10 cellular contexts compared by ENCODE assay signal in genomic region chr15:77546050-77546501, GRCh38.
A peak's percentile ranks its signal among the peaks of the same experiment; 100 is the strongest.
DNase-seq lines count a peak whose midpoint lies in the region; ATAC-seq and TF ChIP-seq lines count a peak whose summit lies in the region.
"Had no signal": no experiment of that assay in that cellular context is flagged by ENCODE, and none has a peak within 500 bp of the region (broad histone marks: within the 10 kb centered on the region; RNA-seq: fewer than 3 reads in every experiment).

No MANE protein-coding gene starts in this region.

- intact Hi-C loops in body of pancreas (cut with DNase I), result loop anchor here (10.0 kb wide), 1 partner anchor 521 kb away; no protein-coding TSS in a partner anchor

- H3K36me3 ChIP-seq in GM23338 (ENCODE audit: insufficient read depth) (no peaks in the 10 kb centered on the region), body of pancreas (replicated peaks in 1 of 2; ENCODE audit: insufficient read depth in 1 of 2, low read depth in 2 of 2) (no peaks in the 10 kb centered on the region)

- peaks cover 15% of the 10 kb centered on the region; the same call in 1 of the 2 replicates for H3K4me1 ChIP-seq in GM23338 (ENCODE audit: insufficient read depth)
- peaks cover 18% of the 10 kb centered on the region for H3K4me1 ChIP-seq in body of pancreas

- H3K27me3 ChIP-seq in GM23338 (ENCODE audit: insufficient read depth), result no peaks in the 10 kb centered on the region
- H3K27me3 ChIP-seq in body of pancreas, result no peaks in the 10 kb centered on the region

- H3K4me3 ChIP-seq in GM23338 (no peak overlapping the region), fibroblast of villous mesenchyme (ENCODE audit: low read depth, low read length) (no peak overlapping the region), body of pancreas (no peak overlapping the region)

- TF ChIP-seq POLR2A in body of pancreas (IDR thresholded peaks at IDR 0.05), result no peak

- no peaks in the 10 kb centered on the region for H3K9me2 ChIP-seq in GM23338 (ENCODE audit: insufficient read depth)

- H3K9me3 ChIP-seq in body of pancreas, result no peaks in the 10 kb centered on the region

- H3K4me1 Mint-ChIP-seq in GM23338, result peaks cover 27% of the 10 kb centered on the region

- no peak overlapping the region for H3K27ac ChIP-seq in GM23338 (ENCODE audit: low read depth)
- no peak overlapping the region for H3K27ac ChIP-seq in body of pancreas
- H3K27ac ChIP-seq: HL-60 had no signal

- H3K4me2 ChIP-seq in GM23338, result no peak overlapping the region

- no peaks in the 10 kb centered on the region for H4K20me1 ChIP-seq in GM23338 (replicated peaks; ENCODE audit: insufficient read depth)

- no peak for ATAC-seq in GM23338
- no peak for ATAC-seq in activated CD4-positive, CD25-positive, alpha-beta regulatory T cell treated with anti-CD3 and anti-CD28 coated beads, Interleukin-2, amount 50 U/mL, for 24 hours
- no peak for ATAC-seq in body of pancreas
- ATAC-seq in HG03280 (IDR thresholded peaks at IDR 0.05; ENCODE audit: unreplicated experiment), result no peak

- peaks cover 5% of the 10 kb centered on the region; the same call in 1 of the 2 replicates for H3F3A ChIP-seq in GM23338 (replicated peaks; ENCODE audit: low read depth)

- no peak overlapping the region for H3K4me3 Mint-ChIP-seq in GM23338

- no peaks in the 10 kb centered on the region for H3K9me3 Mint-ChIP-seq in GM23338

- H3K36me3 Mint-ChIP-seq in GM23338 (ENCODE audit: low read depth), result no peaks in the 10 kb centered on the region; the same call in 2 of the 3 replicates

- 6 to 40% methylated on average over 2 to 4 of the region's 4 CpGs for WGBS in body of pancreas, 2 donors

- H2AFZ ChIP-seq in GM23338, result peak overlapping the region; percentile 38; the same call in 1 of the 2 replicates

- no peaks in the 10 kb centered on the region for H3K79me2 ChIP-seq in GM23338 (replicated peaks; ENCODE audit: insufficient read depth)

- H3K27me3 Mint-ChIP-seq in GM23338 (ENCODE audit: insufficient read depth, low read depth, poor library complexity), result peaks cover 8% of the 10 kb centered on the region

- no peak for TF ChIP-seq CTCF in GM23338 (conservative IDR thresholded peaks at IDR 0.05; ENCODE audit: low read depth in 2 of 2)
- TF ChIP-seq CTCF in fibroblast of villous mesenchyme (IDR thresholded peaks at IDR 0.05; ENCODE audit: insufficient read depth, low read depth, low read length), result no peak
- no peak for TF ChIP-seq CTCF in body of pancreas (IDR thresholded peaks at IDR 0.05)

- DNase-seq in A172 (ENCODE audit: low spot score), result peak; percentile 91
- no peak for DNase-seq in GM23338 (ENCODE audit: low spot score)
- peak; percentile 8 for DNase-seq in SKM-1 (lab: John Stamatoyannopoulos, UW; ENCODE audit: unreplicated experiment)
- DNase-seq in fibroblast of villous mesenchyme (ENCODE audit: low read depth), result peak; percentile 79
- DNase-seq in body of pancreas, result no peak
- no peak for DNase-seq in stimulated activated CD4-positive, alpha-beta T cell treated with anti-CD3 and anti-CD28 coated beads, Interleukin-2, amount 100 ng/mL, for 24 hours
- DNase-seq: DMS79 had no signal

- no peak overlapping the region for H3K27ac Mint-ChIP-seq in GM23338

TF ChIP-seq in GM23338, 12 proteins besides CTCF, POLR2A, EP300 and RAD21 (continues in another document):
- TF ChIP-seq STAT1 (IDR thresholded peaks at IDR 0.05; ENCODE audit: unreplicated experiment) (no peak), ZNF331 (CRISPR knock-in tag; IDR thresholded peaks at IDR 0.05; ENCODE audit: low read depth) (no peak), ETS1 (IDR thresholded peaks at IDR 0.05) (no peak), EZH2 (IDR thresholded peaks at IDR 0.05; ENCODE audit: low read depth, unreplicated experiment) (no peak), JUNB (IDR thresholded peaks at IDR 0.05; ENCODE audit: unreplicated experiment) (no peak), POLR2AphosphoS5 (IDR thresholded peaks at IDR 0.05; ENCODE audit: low read depth) (no peak), ZNF114 (CRISPR knock-in tag; IDR thresholded peaks at IDR 0.05) (no peak), NANOG (IDR thresholded peaks at IDR 0.05; ENCODE audit: borderline replicate concordance) (no peak), ZNF462 (CRISPR knock-in tag; IDR thresholded peaks at IDR 0.05) (no peak), CREB1 (CRISPR knock-in tag; IDR thresholded peaks at IDR 0.05; ENCODE audit: low read depth) (no peak)

Comparison
In these comparisons a context has a peak if more than half of its experiments do, and no peak if none do; other contexts are left out.
1. DNase-seq: peak in A172 (single experiment), SKM-1 (single experiment) and fibroblast of villous mesenchyme (single experiment); none in GM23338 (single experiment), body of pancreas (0 of 4) and stimulated activated CD4-positive, alpha-beta T cell treated with anti-CD3 and anti-CD28 coated beads, Interleukin-2, amount 100 ng/mL, for 24 hours (0 of 2).